Comparison of ENCODE assay signal across 9 cellular contexts in genomic region chr2:109947262-109947958, GRCh38. TPM values are rescaled to one million over a fixed set of nuclear protein-coding genes. Genes with fewer than 3 reads are reported as not detected.
DNase-seq lines count a peak whose midpoint lies in the region; ATAC-seq and TF ChIP-seq lines count a peak whose summit lies in the region.
"Not testable (repeated sequence)": the region's sequence is repeated elsewhere in the genome, so short reads cannot be mapped to it uniquely, and the experiment has no call there.
"Had no signal": no experiment of that assay in that cellular context is flagged by ENCODE, and none has a peak within 500 bp of the region (broad histone marks: within the 10 kb centered on the region; RNA-seq: fewer than 3 reads in every experiment).

No MANE protein-coding gene starts in this region.

- not testable (repeated sequence) for H3K4me3 Mint-ChIP-seq in activated T-cell treated with anti-CD3 and anti-CD28 coated beads, Interleukin-2, amount 50 U/mL, for 72 hours; natural killer cell treated with Interleukin-12 subunit alpha and Interleukin-12 subunit beta and Interleukin-15 and Interleukin-18, amount 100 ng/mL, for 72 hours

- H3K4me1 Mint-ChIP-seq in activated T-cell treated with anti-CD3 and anti-CD28 coated beads, Interleukin-2, amount 50 U/mL, for 72 hours (ENCODE audit: low read depth); natural killer cell treated with Interleukin-12 subunit alpha and Interleukin-12 subunit beta and Interleukin-15 and Interleukin-18, amount 100 ng/mL, for 72 hours (ENCODE audit: low read depth in 2 of 2): not testable (repeated sequence)

- WGBS in right lobe of liver (ENCODE audit: insufficient coverage, low coverage, low lambda C conversion rate, missing lambda C conversion rate) = no CpG with 5 or more reads among the region's 71 CpGs

- not testable (repeated sequence) for H3K36me3 ChIP-seq in Panc1 (ENCODE audit: control insufficient read depth, insufficient read depth, low read length); right lobe of liver

- not testable (repeated sequence) for H3K27ac Mint-ChIP-seq in activated T-cell treated with anti-CD3 and anti-CD28 coated beads, Interleukin-2, amount 50 U/mL, for 72 hours; natural killer cell treated with Interleukin-12 subunit alpha and Interleukin-12 subunit beta and Interleukin-15 and Interleukin-18, amount 100 ng/mL, for 72 hours

- intact Hi-C loops in Panc1 (cut with micrococcal nuclease; ENCODE audit: unreplicated experiment); left cardiac atrium (cut with DNase I); right lobe of liver (cut with DNase I): not testable (repeated sequence)

- POLR2A ChIA-PET in Panc1 (lab: Charles Lee) = not testable (repeated sequence)

- H3K36me3 Mint-ChIP-seq in activated T-cell treated with anti-CD3 and anti-CD28 coated beads, Interleukin-2, amount 50 U/mL, for 72 hours (ENCODE audit: insufficient read depth in 2 of 2); natural killer cell treated with Interleukin-12 subunit alpha and Interleukin-12 subunit beta and Interleukin-15 and Interleukin-18, amount 100 ng/mL, for 72 hours: not testable (repeated sequence)

- not testable (repeated sequence) for H3K9me3 Mint-ChIP-seq in activated T-cell treated with anti-CD3 and anti-CD28 coated beads, Interleukin-2, amount 50 U/mL, for 72 hours; natural killer cell treated with Interleukin-12 subunit alpha and Interleukin-12 subunit beta and Interleukin-15 and Interleukin-18, amount 100 ng/mL, for 72 hours

- TF ChIP-seq POLR2A in right lobe of liver (IDR thresholded peaks at IDR 0.05) = not testable (repeated sequence)

- CTCF ChIA-PET in Panc1 (lab: Charles Lee) = not testable (repeated sequence)

- not testable (repeated sequence) for TF ChIP-seq CTCF in Panc1 (IDR thresholded peaks at IDR 0.05); foreskin keratinocyte (conservative IDR thresholded peaks at IDR 0.05); right lobe of liver (IDR thresholded peaks at IDR 0.05)

- H3K9me3 ChIP-seq in Panc1 (ENCODE audit: control insufficient read depth, insufficient read depth, low read depth, low read length); right lobe of liver: not testable (repeated sequence)

- not testable (repeated sequence) for DNase-seq in Panc1 (ENCODE audit: low read depth, low spot score); activated T-cell treated with anti-CD3 and anti-CD28 coated beads, Interleukin-2, amount 50 U/mL, for 72 hours; foreskin keratinocyte; left cardiac atrium; right lobe of liver; natural killer cell treated with Interleukin-12 subunit alpha and Interleukin-12 subunit beta and Interleukin-15 and Interleukin-18, amount 100 ng/mL, for 72 hours (ENCODE audit: low spot score); stimulated activated naive CD8-positive, alpha-beta T cell treated with anti-CD3 and anti-CD28 coated beads, Interleukin-15, Interleukin-2, amounts not matched to agents 100 U/mL and 50 U/mL, for 24 hours

- in situ Hi-C loops in Panc1 (cut with HindIII; ENCODE audit: low pct_unique_long_range_greater_than_20kb, low sequenced_read_pairs) = not testable (repeated sequence)

- peak; percentile 84 for ATAC-seq in Panc1
- ATAC-seq in activated T-cell treated with anti-CD3 and anti-CD28 coated beads, Interleukin-2, amount 50 U/mL, for 72 hours (replicated peaks in 1 of 2) = peak; percentile 29 to 76
- peak; percentile 41 for ATAC-seq in foreskin keratinocyte
- peak; percentile 83 to 86 for ATAC-seq in left cardiac atrium
- peak; percentile 68 to 85 (median 73) for ATAC-seq in right lobe of liver
- ATAC-seq in natural killer cell treated with Interleukin-12 subunit alpha and Interleukin-12 subunit beta and Interleukin-15 and Interleukin-18, amount 100 ng/mL, for 72 hours = peak; percentile 36 to 76
- peak; percentile 40 for ATAC-seq in stimulated activated naive CD8-positive, alpha-beta T cell treated with anti-CD3 and anti-CD28 coated beads, Interleukin-15, Interleukin-2, amounts not matched to agents 100 U/mL and 50 U/mL, for 24 hours

- not testable (repeated sequence) for H3K27ac ChIP-seq in Panc1 (ENCODE audit: low read length); foreskin keratinocyte; right lobe of liver

- not testable (repeated sequence) for BruUV-seq in Panc1 (replicated peaks; lab: Mats Ljungman, UMichigan)

- not testable (repeated sequence) for H3K27me3 Mint-ChIP-seq in activated T-cell treated with anti-CD3 and anti-CD28 coated beads, Interleukin-2, amount 50 U/mL, for 72 hours (ENCODE audit: low read depth); natural killer cell treated with Interleukin-12 subunit alpha and Interleukin-12 subunit beta and Interleukin-15 and Interleukin-18, amount 100 ng/mL, for 72 hours

- not testable (repeated sequence) for H3K27me3 ChIP-seq in Panc1 (ENCODE audit: control insufficient read depth, insufficient read depth, low read length); foreskin keratinocyte; right lobe of liver

- not testable (repeated sequence) for H3K4me1 ChIP-seq in Panc1 (ENCODE audit: control insufficient read depth, insufficient read depth, low read length); foreskin keratinocyte; right lobe of liver

- not testable (repeated sequence) for H3K4me3 ChIP-seq in Panc1 (ENCODE audit: low read depth in 2 of 2, low read length in 2 of 2); right lobe of liver

RNA-seq across cellular contexts. Expression of gene LIMS3, which starts 48.9 kb away (rescaled TPM):
- total RNA-seq in Panc1 (2021; ENCODE audit: unreplicated experiment) (2.6 TPM), foreskin keratinocyte (1.2 TPM in 1 of 2 replicates, not detected in the other), left cardiac atrium (1 to 10 TPM; 3.0 to 6.3 TPM), right lobe of liver (1 to 10 TPM in 1 of 6 experiments, under 1 TPM in 3, not detected in 2; 0.22 to 1.0 (median 0.34) TPM)
- polyA plus RNA-seq in Panc1 (2012; ENCODE audit: insufficient read length) = 4.1 TPM
- total RNA-seq in activated T-cell treated with anti-CD3 and anti-CD28 coated beads, Interleukin-2, amount 50 U/mL, for 72 hours = 1 to 10 TPM in 1 of 2 donors, under 1 TPM in 1; 0.17 to 1.3 TPM
- polyA plus RNA-seq in foreskin keratinocyte = 0.08 and 0.17 TPM in 2 replicates
- total RNA-seq in natural killer cell treated with Interleukin-12 subunit alpha and Interleukin-12 subunit beta and Interleukin-15 and Interleukin-18, amount 100 ng/mL, for 72 hours = 1 to 10 TPM in 1 of 2 donors, under 1 TPM in 1; 0.43 to 1.0 TPM
- total RNA-seq: CD4-positive, CD25-positive, alpha-beta regulatory T cell; H4 had no signal
